In genomic region chr3:185797108-185797881, GRCh38 we compare ENCODE assay signal across 1 cellular context.
TF ChIP-seq lines count a peak whose summit lies in the region.

No MANE protein-coding gene starts in this region.

TF ChIP-seq in endothelial cell of umbilical vein, 7 proteins besides CTCF, POLR2A, EP300 and RAD21:
- TF ChIP-seq MYC (IDR thresholded peaks at IDR 0.05; ENCODE audit: low read depth, low read length) (no peak), JUN (IDR thresholded peaks at IDR 0.05; ENCODE audit: borderline replicate concordance, insufficient read depth, insufficient read length, low read depth) (no peak), MAX (IDR thresholded peaks at IDR 0.05; ENCODE audit: insufficient read depth, insufficient read length) (no peak), EZH2 (IDR thresholded peaks at IDR 0.05; ENCODE audit: borderline replicate concordance, low read depth, low read length, severe bottlenecking) (no peak), FOS (IDR thresholded peaks at IDR 0.05; ENCODE audit: borderline replicate concordance, insufficient read depth, low read length) (no peak), GATA2 (IDR thresholded peaks at IDR 0.05; ENCODE audit: insufficient read depth, insufficient read length, low read depth, low read length) (no peak)
